23 cellular contexts compared by ENCODE assay signal in the genomic region with DNA sequence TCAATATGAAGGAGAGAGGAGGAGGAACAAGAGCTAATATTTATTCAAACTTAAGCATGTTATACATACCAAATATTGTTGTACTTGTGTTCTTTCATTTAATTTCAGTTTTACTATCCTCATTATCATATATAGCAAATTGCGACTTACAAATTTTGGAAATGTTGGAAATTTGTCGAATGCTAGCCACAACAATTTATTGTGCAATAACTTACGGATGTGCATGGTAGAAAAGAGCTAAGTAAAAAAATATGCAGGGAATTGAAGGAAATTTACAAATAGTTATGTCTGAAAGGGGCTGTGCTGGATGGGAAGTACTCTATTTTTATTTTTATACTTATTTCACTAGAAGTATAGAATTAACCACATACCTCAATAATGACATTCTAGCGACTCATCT.
"Had no signal": no experiment of that assay in that cellular context is flagged by ENCODE, and none has a peak within 500 bp of the region (broad histone marks: within the 10 kb centered on the region; RNA-seq: fewer than 3 reads in every experiment).

No MANE protein-coding gene starts in this region.

- FAIRE-seq: colon, endothelial cell of umbilical vein, islet of Langerhans, keratinocyte had no signal

- H3K4me1 ChIP-seq: esophagus muscularis mucosa, gastrocnemius medialis, heart right ventricle, left lung, lower lobe of right lung had no signal

- H3K36me3 ChIP-seq: esophagus muscularis mucosa, gastrocnemius medialis, heart right ventricle, left lung, lower lobe of right lung had no signal

- DNase-seq: dermis blood vessel endothelial cell; dorsolateral prefrontal cortex; effector CD4-positive, alpha-beta T cell; effector memory CD4-positive, alpha-beta T cell; foreskin melanocyte; gastrocnemius medialis; glutamatergic neuron; head of caudate nucleus; heart right ventricle; hippocampal formation; left cardiac atrium; left lung; left ventricle myocardium superior; lower lobe of right lung; mesenchymal stem cell; mucosa of descending colon; naive B cell had no signal

- H3K27me3 ChIP-seq: dorsolateral prefrontal cortex, esophagus muscularis mucosa, gastrocnemius medialis, heart right ventricle, left lung had no signal

- H3K9me3 ChIP-seq: esophagus muscularis mucosa, gastrocnemius medialis, heart right ventricle, left lung, lower lobe of right lung, mucosa of descending colon had no signal

- ATAC-seq: gastrocnemius medialis, heart right ventricle, left cardiac atrium, left lung, left ventricle myocardium superior, lower lobe of right lung, mucosa of descending colon had no signal

- H3K27ac ChIP-seq: coronary artery, dorsolateral prefrontal cortex, esophagus muscularis mucosa, gastrocnemius medialis, heart right ventricle, left lung, lower lobe of right lung had no signal

- H3K4me3 ChIP-seq: coronary artery, dorsolateral prefrontal cortex, esophagus muscularis mucosa, gastrocnemius medialis, heart right ventricle, left lung, lower lobe of right lung, mucosa of descending colon had no signal
